Comparison of ENCODE assay signal across 8 cellular contexts in the genomic region with DNA sequence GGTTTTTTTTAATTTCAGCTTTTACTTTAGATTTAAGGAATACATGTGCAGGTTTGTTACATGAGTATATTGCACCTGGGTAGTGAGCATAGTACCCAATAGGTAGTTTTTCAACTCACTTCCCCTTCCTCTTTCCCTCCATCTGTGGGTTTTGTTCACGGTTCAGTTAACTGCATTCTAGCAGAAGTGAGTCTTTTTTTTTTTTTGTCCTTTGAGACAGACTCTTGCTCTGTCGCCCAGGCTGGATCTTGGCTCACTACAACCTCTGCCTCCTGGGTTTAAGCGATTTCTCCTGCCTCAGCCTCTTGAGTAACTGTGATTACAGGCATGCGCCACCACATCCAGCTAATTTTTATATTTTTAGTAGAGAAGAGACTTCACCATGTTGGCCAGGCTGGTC. TPM values are rescaled to one million over a fixed set of nuclear protein-coding genes. Genes with fewer than 3 reads are reported as not detected.
DNase-seq lines count a peak whose midpoint lies in the region; ATAC-seq and TF ChIP-seq lines count a peak whose summit lies in the region.

No MANE protein-coding gene starts in this region.

- H3K27ac ChIP-seq in right cardiac atrium (ENCODE audit: low read length) (no peak overlapping the region), thyroid gland (no peak overlapping the region), heart left ventricle (peak overlapping the region in 1 of 12 donors; percentile 35), ascending aorta (no peak overlapping the region)

- peak; percentile 19 for ATAC-seq in left ventricle myocardium superior
- no peak for ATAC-seq in right cardiac atrium
- peak; percentile 86 for ATAC-seq in HG03066 (IDR thresholded peaks at IDR 0.05; ENCODE audit: low read depth, unreplicated experiment)
- no peak for ATAC-seq in heart left ventricle

- peaks cover 2% of the 10 kb centered on the region for H3K4me1 ChIP-seq in right cardiac atrium (ENCODE audit: control insufficient read depth, insufficient read depth, low read length)
- H3K4me1 ChIP-seq in thyroid gland: peaks cover 16 to 20% of the 10 kb centered on the region in 2 donors
- peaks cover 0 to 63% (median 28%) of the 10 kb centered on the region in 12 donors for H3K4me1 ChIP-seq in heart left ventricle
- peaks cover 0 to 14% of the 10 kb centered on the region in 2 donors for H3K4me1 ChIP-seq in ascending aorta

- DNase-seq in left ventricle myocardium superior (no peak), right cardiac atrium (no peak), SKM-1 treated with dmso at 0.1 percent for 144 hours (lab: John Stamatoyannopoulos, UW; ENCODE audit: unreplicated experiment) (peak; percentile 91), thyroid gland (peak; percentile 19 to 28), NCI-H524 (lab: John Stamatoyannopoulos, UW) (no peak), heart left ventricle (no peak), ascending aorta (ENCODE audit: low spot score in 2 of 2) (no peak)

- H3K9me3 ChIP-seq in right cardiac atrium (ENCODE audit: control insufficient read depth, low read length) (no peaks in the 10 kb centered on the region), thyroid gland (no peaks in the 10 kb centered on the region), heart left ventricle (no peaks in the 10 kb centered on the region), ascending aorta (no peaks in the 10 kb centered on the region)

- intact Hi-C loops in left ventricle myocardium superior (cut with micrococcal nuclease): no loop called here
- intact Hi-C loops in right cardiac atrium (cut with DNase I): no loop called here
- intact Hi-C loops in thyroid gland (cut with DNase I): no loop called here
- intact Hi-C loops in heart left ventricle (cut with DNase I): no loop called here
- intact Hi-C loops in ascending aorta (cut with DNase I): no loop called here

- 64% methylated on average over 4 of the region's 4 CpGs for WGBS in right cardiac atrium
- 48 to 52% methylated on average over 4 of the region's 4 CpGs for WGBS in thyroid gland, 2 donors
- 47 to 65% (median 56%) methylated on average over 4 of the region's 4 CpGs for WGBS in heart left ventricle, 4 donors

- H3K36me3 ChIP-seq in thyroid gland: no peaks in the 10 kb centered on the region
- peaks cover 0 to 37% (median 28%) of the 10 kb centered on the region in 9 donors for H3K36me3 ChIP-seq in heart left ventricle
- H3K36me3 ChIP-seq in ascending aorta: peaks cover 4 to 12% of the 10 kb centered on the region in 2 donors

- TF ChIP-seq CTCF in thyroid gland (IDR thresholded peaks at IDR 0.05) (no peak), heart left ventricle (IDR thresholded peaks at IDR 0.05) (no peak), ascending aorta (IDR thresholded peaks at IDR 0.05) (no peak)

- no peak overlapping the region for H3K4me3 ChIP-seq in right cardiac atrium (ENCODE audit: low read length)
- no peak overlapping the region for H3K4me3 ChIP-seq in thyroid gland (replicated peaks in 1 of 3)
- no peak overlapping the region for H3K4me3 ChIP-seq in heart left ventricle
- H3K4me3 ChIP-seq in ascending aorta: no peak overlapping the region

- H3K27me3 ChIP-seq in right cardiac atrium (ENCODE audit: control insufficient read depth, insufficient read depth) (no peaks in the 10 kb centered on the region), thyroid gland (no peaks in the 10 kb centered on the region), heart left ventricle (no peaks in the 10 kb centered on the region), ascending aorta (no peaks in the 10 kb centered on the region)

- TF ChIP-seq POLR2A in thyroid gland (IDR thresholded peaks at IDR 0.05): no peak
- TF ChIP-seq POLR2A in heart left ventricle (IDR thresholded peaks at IDR 0.05): no peak

RNA-seq across cellular contexts. Expression of gene UBR2, which starts 8.7 kb away (rescaled TPM):
- 35.3 TPM for total RNA-seq in left ventricle myocardium superior
- 10 to 100 TPM; 25.0 to 31.5 (median 29.6) TPM for total RNA-seq in right cardiac atrium
- polyA plus RNA-seq in right cardiac atrium: 11.5 TPM
- 10 to 100 TPM; 36.3 to 54.0 (median 44.3) TPM for total RNA-seq in thyroid gland
- total RNA-seq in heart left ventricle: 10 to 100 TPM; 27.3 to 35.9 (median 30.2) TPM
- polyA plus RNA-seq in heart left ventricle: 10 to 100 TPM in 1 of 2 donors, 1 to 10 TPM in 1; 9.9 to 12.1 TPM
- 17.8 TPM for total RNA-seq in ascending aorta

Comparison
In these comparisons a context has a peak if more than half of its experiments do, and no peak if none do; other contexts are left out.
1. ATAC-seq: peak in left ventricle myocardium superior (single experiment) and HG03066 (single experiment); none in right cardiac atrium (0 of 2) and heart left ventricle (0 of 4).
2. DNase-seq: peak in SKM-1 treated with dmso at 0.1 percent for 144 hours (single experiment) and thyroid gland (2 of 2); none in left ventricle myocardium superior (single experiment), right cardiac atrium (0 of 3), NCI-H524 (0 of 2), heart left ventricle (0 of 5) and ascending aorta (0 of 2).